1 cellular context compared by ENCODE assay signal in genomic region chr13:37059848-37060192, GRCh38.
A peak's percentile ranks its signal among the peaks of the same experiment; 100 is the strongest.
TF ChIP-seq lines count a peak whose summit lies in the region.

No MANE protein-coding gene starts in this region.

TF ChIP-seq in HepG2, 621 proteins besides CTCF, POLR2A, EP300 and RAD21:
- TF ChIP-seq IKZF4 (CRISPR knock-in tag; IDR thresholded peaks at IDR 0.05; ENCODE audit: borderline replicate concordance, low read depth, not compliant biosample characterization) (no peak), ZNF550 (CRISPR knock-in tag; IDR thresholded peaks at IDR 0.05; ENCODE audit: borderline replicate concordance) (no peak), ZNF543 (CRISPR knock-in tag; IDR thresholded peaks at IDR 0.05) (no peak), POLR2G (IDR thresholded peaks at IDR 0.05; ENCODE audit: low read depth, low read length) (no peak; the same call in 1 of the 2 replicates), ZNF615 (CRISPR knock-in tag; IDR thresholded peaks at IDR 0.05; ENCODE audit: borderline replicate concordance) (0 out of 2 replicates have a peak, but pooled peaks have one; percentile 43), FOXP4 (CRISPR knock-in tag; IDR thresholded peaks at IDR 0.05) (no peak), YEATS2 (CRISPR knock-in tag; IDR thresholded peaks at IDR 0.05; ENCODE audit: borderline replicate concordance) (0 out of 2 replicates have a peak, but pooled peaks have one; percentile 8), ZNF337 (CRISPR knock-in tag; IDR thresholded peaks at IDR 0.05; ENCODE audit: borderline replicate concordance, low read depth) (0 out of 2 replicates have a peak, but pooled peaks have one; percentile 14), ZFP91 (CRISPR knock-in tag; IDR thresholded peaks at IDR 0.05; ENCODE audit: borderline replicate concordance) (0 out of 2 replicates have a peak, but pooled peaks have one; percentile 8), ZNF772 (CRISPR knock-in tag; IDR thresholded peaks at IDR 0.05) (no peak), POGK (CRISPR knock-in tag; conservative IDR thresholded peaks at IDR 0.05) (0 out of 2 replicates have a peak, but pooled peaks have one; percentile 4), SMYD3 (CRISPR knock-in tag; IDR thresholded peaks at IDR 0.05) (no peak), ZBTB25 (CRISPR knock-in tag; IDR thresholded peaks at IDR 0.05) (0 out of 2 replicates have a peak, but pooled peaks have one; percentile 3), ZNF784 (CRISPR knock-in tag; IDR thresholded peaks at IDR 0.05; ENCODE audit: borderline replicate concordance) (0 out of 2 replicates have a peak, but pooled peaks have one; percentile 4), MBD4 (IDR thresholded peaks at IDR 0.05; ENCODE audit: borderline replicate concordance, low read length) (no peak), ELF1 (CRISPR knock-in tag; IDR thresholded peaks at IDR 0.05) (no peak)
